25 cellular contexts compared by ENCODE assay signal in the genomic region with DNA sequence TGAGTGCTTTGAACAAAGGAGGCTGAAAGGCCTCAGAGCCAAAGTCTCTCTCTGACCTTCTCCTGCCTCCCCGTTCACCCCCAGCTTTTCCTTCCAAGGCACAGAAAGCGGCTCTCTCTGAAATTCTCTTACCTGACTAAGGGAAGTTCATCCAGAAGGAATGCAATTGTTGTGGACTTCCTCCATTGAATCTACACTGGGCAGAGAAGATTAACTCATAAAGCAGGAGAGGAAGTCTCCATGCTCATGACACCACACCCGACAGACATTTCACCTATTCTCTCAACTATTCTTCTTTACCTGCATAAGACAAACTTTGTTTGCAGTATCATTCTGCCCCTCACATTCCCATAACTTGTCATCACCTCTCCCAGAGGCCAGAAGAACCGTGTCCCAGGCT.
"Had no signal": no experiment of that assay in that cellular context is flagged by ENCODE, and none has a peak within 500 bp of the region (broad histone marks: within the 10 kb centered on the region; RNA-seq: fewer than 3 reads in every experiment).

No MANE protein-coding gene starts in this region.

- H3K27ac ChIP-seq: brain microvascular endothelial cell, colonic mucosa, WERI-Rb-1 had no signal

- H3K36me3 ChIP-seq: brain microvascular endothelial cell, colonic mucosa, WERI-Rb-1 had no signal

- DNase-seq: activated B cell treated with CpG ODN at 0.5 μM for 24 hours; activated CD4-positive, alpha-beta T cell treated with anti-CD3 and anti-CD28 coated beads for 48 hours; activated CD4-positive, alpha-beta T cell treated with anti-CD3 and anti-CD28 coated beads, Interleukin-2, amount 50 U/mL, for 1 hour; activated CD4-positive, alpha-beta T cell treated with anti-CD3 and anti-CD28 coated beads, Interleukin-2, amount 50 U/mL, for 48 hours; activated CD8-positive, alpha-beta memory T cell treated with anti-CD3 and anti-CD28 coated beads for 24 hours; activated CD8-positive, alpha-beta T cell treated with anti-CD3 and anti-CD28 coated beads for 36 hours; activated effector memory CD4-positive, alpha-beta T cell treated with Interleukin-2 at 50 U/mL for 16 hours; activated gamma-delta T cell treated with Interleukin-2 at 50 U/mL for 16 hours; activated naive CD4-positive, alpha-beta T cell treated with anti-CD3 and anti-CD28 coated beads, Interleukin-2, amount 50 U/mL, for 16 hours; activated naive CD4-positive, alpha-beta T cell treated with Interleukin-2 at 50 U/mL for 16 hours; activated T-cell treated with anti-CD3 and anti-CD28 coated beads, Interleukin-2, amount 50 U/mL, for 4 hours; amniotic stem cell; anterior cingulate cortex; brain microvascular endothelial cell; caudate nucleus; cerebellar nuclear complex; colonic mucosa; effector CD8-positive, alpha-beta T cell; foreskin fibroblast; head of caudate nucleus; T-helper 2 cell; WERI-Rb-1 had no signal

- ATAC-seq: activated CD4-positive, CD25-positive, alpha-beta regulatory T cell treated with anti-CD3 and anti-CD28 coated beads, Interleukin-2, amount 50 U/mL, for 24 hours; activated CD8-positive, alpha-beta T cell treated with anti-CD3 and anti-CD28 coated beads for 36 hours; activated T-cell treated with anti-CD3 and anti-CD28 coated beads, Interleukin-2, amount 50 U/mL, for 4 hours; activated T-helper 17 cell treated with anti-CD3 and anti-CD28 coated beads, Interleukin-2, amount 50 U/mL, for 72 hours; esophagus mucosa had no signal

- H3K4me3 ChIP-seq: colonic mucosa had no signal

- H3K9me3 ChIP-seq: colonic mucosa had no signal

- H3K4me1 ChIP-seq: colonic mucosa had no signal

- H3K27me3 ChIP-seq: brain microvascular endothelial cell, colonic mucosa had no signal
